Comparison of ENCODE assay signal across 8 cellular contexts in the genomic region with DNA sequence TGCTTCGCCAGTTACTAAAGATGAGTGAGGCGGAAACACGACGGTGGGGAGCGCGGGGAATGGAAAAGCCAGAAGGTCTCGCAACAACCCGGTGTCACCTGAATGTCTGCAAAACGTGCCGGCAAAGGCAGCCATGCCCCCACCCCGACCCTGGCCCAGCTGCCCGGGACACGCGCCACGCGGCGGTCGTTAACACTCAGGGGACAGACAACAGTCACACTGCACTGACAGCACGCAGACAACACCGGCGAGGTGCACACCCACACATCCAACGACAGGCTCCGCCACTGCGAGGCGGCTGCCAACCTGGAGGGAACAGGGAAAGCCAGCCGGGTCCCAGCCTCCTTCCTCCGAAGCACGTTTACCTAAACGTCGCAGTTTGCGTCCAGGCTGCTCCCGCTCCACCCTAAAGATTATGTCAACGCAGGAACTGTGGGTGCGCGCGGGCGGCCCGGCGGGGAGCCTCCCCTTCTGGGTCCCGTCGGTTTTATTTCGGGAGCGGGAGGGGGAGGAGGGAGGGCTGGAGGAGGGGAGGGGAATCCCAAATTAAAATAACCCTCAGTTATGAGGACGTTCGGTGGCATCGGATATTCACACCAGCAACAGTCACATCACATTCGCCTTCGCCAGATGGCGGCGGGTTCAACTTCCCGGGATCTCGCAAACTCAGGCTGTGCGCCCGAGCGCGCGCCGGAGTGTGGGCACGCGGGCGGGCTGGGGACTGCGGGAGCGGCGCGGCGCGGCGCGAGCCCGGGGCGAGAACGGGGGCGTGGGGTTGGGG. TPM values are rescaled to one million over a fixed set of nuclear protein-coding genes. Genes with fewer than 3 reads are reported as not detected.
DNase-seq lines count a peak whose midpoint lies in the region; ATAC-seq and TF ChIP-seq lines count a peak whose summit lies in the region.

No MANE protein-coding gene starts in this region.

- peak; percentile 10 for ATAC-seq in HG02981 (IDR thresholded peaks at IDR 0.05; ENCODE audit: unreplicated experiment)
- ATAC-seq in activated CD8-positive, alpha-beta memory T cell treated with anti-CD3 and anti-CD28 coated beads, Interleukin-2, amount 10 ng/mL, durations not matched to agents 7 days and 5 days: peak; percentile 3

- H3K9ac ChIP-seq in endocrine pancreas (ENCODE audit: control insufficient read depth, insufficient read depth, low read length) (peak overlapping the region; percentile 63), muscle layer of colon (ENCODE audit: low read length) (peak overlapping the region; percentile 88)

- CTCF ChIA-PET in activated CD8-positive, alpha-beta memory T cell treated with anti-CD3 and anti-CD28 coated beads, Interleukin-2, amount 10 ng/mL, durations not matched to agents 7 days and 5 days (lab: Charles Lee): interaction anchor here (1.3 kb wide), 1 partner anchor 8 kb away, joined by 4 read pairs; no protein-coding TSS in a partner anchor

- peak overlapping the region; percentile 90 for H3K4me3 Mint-ChIP-seq in activated CD8-positive, alpha-beta memory T cell treated with anti-CD3 and anti-CD28 coated beads, Interleukin-2, amount 10 ng/mL, durations not matched to agents 7 days and 5 days

- DNase-seq in NCI-H1694 treated with DMSO at 0.1 percent for 48 hours (lab: John Stamatoyannopoulos, UW): peak; percentile 45
- DNase-seq in NCI-H1694 (lab: John Stamatoyannopoulos, UW): no peak
- peak; percentile 94 for DNase-seq in NCI-H69 (lab: John Stamatoyannopoulos, UW)
- DNase-seq in activated CD8-positive, alpha-beta memory T cell treated with anti-CD3 and anti-CD28 coated beads, Interleukin-2, amount 10 ng/mL, durations not matched to agents 7 days and 5 days: peak; percentile 62
- DNase-seq in suprapubic skin (ENCODE audit: low spot score in 2 of 2): peak in 1 of 2 donors; percentile 77

- H3K4me1 ChIP-seq in endocrine pancreas (ENCODE audit: control insufficient read depth, insufficient read depth, low read length): peaks cover 11% of the 10 kb centered on the region
- peaks cover 2% of the 10 kb centered on the region for H3K4me1 ChIP-seq in muscle layer of colon (ENCODE audit: insufficient read depth, low read length)
- H3K4me1 ChIP-seq in suprapubic skin: peaks cover 64% of the 10 kb centered on the region

- H3K36me3 ChIP-seq in endocrine pancreas (ENCODE audit: control insufficient read depth, insufficient read depth, low read length) (no peaks in the 10 kb centered on the region), muscle layer of colon (ENCODE audit: insufficient read depth, low read length) (no peaks in the 10 kb centered on the region), suprapubic skin (no peaks in the 10 kb centered on the region)

- H3K27ac Mint-ChIP-seq in activated CD8-positive, alpha-beta memory T cell treated with anti-CD3 and anti-CD28 coated beads, Interleukin-2, amount 10 ng/mL, durations not matched to agents 7 days and 5 days: peak overlapping the region; percentile 82

- no peak for TF ChIP-seq POLR2A in suprapubic skin (IDR thresholded peaks at IDR 0.05)

- H3K4me1 Mint-ChIP-seq in activated CD8-positive, alpha-beta memory T cell treated with anti-CD3 and anti-CD28 coated beads, Interleukin-2, amount 10 ng/mL, durations not matched to agents 7 days and 5 days: peaks cover 51% of the 10 kb centered on the region

- H3K9me3 ChIP-seq in endocrine pancreas (ENCODE audit: control insufficient read depth, low read length) (no peaks in the 10 kb centered on the region), muscle layer of colon (ENCODE audit: low read length) (no peaks in the 10 kb centered on the region), suprapubic skin (no peaks in the 10 kb centered on the region)

- H3K27me3 Mint-ChIP-seq in activated CD8-positive, alpha-beta memory T cell treated with anti-CD3 and anti-CD28 coated beads, Interleukin-2, amount 10 ng/mL, durations not matched to agents 7 days and 5 days: peaks cover 27% of the 10 kb centered on the region

- H3K27ac ChIP-seq in muscle layer of colon (ENCODE audit: low read depth, low read length): peak overlapping the region; percentile 99
- peak overlapping the region; percentile 100 for H3K27ac ChIP-seq in suprapubic skin

- no peaks in the 10 kb centered on the region for H3K27me3 ChIP-seq in endocrine pancreas (ENCODE audit: control insufficient read depth, insufficient read depth, low read length)
- H3K27me3 ChIP-seq in muscle layer of colon (ENCODE audit: control insufficient read depth in 1 of 2, insufficient read depth in 2 of 2, low read length in 2 of 2): no peaks in the 10 kb centered on the region
- no peaks in the 10 kb centered on the region for H3K27me3 ChIP-seq in suprapubic skin

- peaks cover 21% of the 10 kb centered on the region for H3K36me3 Mint-ChIP-seq in activated CD8-positive, alpha-beta memory T cell treated with anti-CD3 and anti-CD28 coated beads, Interleukin-2, amount 10 ng/mL, durations not matched to agents 7 days and 5 days

- H3K4me3 ChIP-seq in endocrine pancreas (ENCODE audit: control insufficient read depth, insufficient read depth, low read length) (peak overlapping the region; percentile 71), muscle layer of colon (ENCODE audit: low read depth in 1 of 2, low read length in 2 of 2) (peak overlapping the region; percentile 83 to 99), suprapubic skin (peak overlapping the region; percentile 99)

- no peaks in the 10 kb centered on the region for H3K9me3 Mint-ChIP-seq in activated CD8-positive, alpha-beta memory T cell treated with anti-CD3 and anti-CD28 coated beads, Interleukin-2, amount 10 ng/mL, durations not matched to agents 7 days and 5 days (ENCODE audit: low read depth)

- TF ChIP-seq EP300 in suprapubic skin (IDR thresholded peaks at IDR 0.05): no peak

- TF ChIP-seq CTCF in suprapubic skin (IDR thresholded peaks at IDR 0.05): no peak

- 1% methylated on average over 26 of the region's 73 CpGs for WGBS in suprapubic skin

RNA-seq across cellular contexts. Expression of a gene that starts 0.7 kb away (rescaled TPM):
- total RNA-seq in activated CD8-positive, alpha-beta memory T cell treated with anti-CD3 and anti-CD28 coated beads, Interleukin-2, amount 10 ng/mL, durations not matched to agents 7 days and 5 days: 10 to 100 TPM; 31.5 to 33.5 TPM
- 10 to 100 TPM; 14.0 to 20.4 (median 15.5) TPM for total RNA-seq in suprapubic skin

RNA-seq across cellular contexts. Expression of a gene that starts 2.4 kb away (rescaled TPM):
- total RNA-seq in activated CD8-positive, alpha-beta memory T cell treated with anti-CD3 and anti-CD28 coated beads, Interleukin-2, amount 10 ng/mL, durations not matched to agents 7 days and 5 days: 10 to 100 TPM; 13.8 to 20.4 TPM
- total RNA-seq in suprapubic skin: 10 to 100 TPM; 15.2 to 24.5 (median 20.3) TPM
